In the genomic region with DNA sequence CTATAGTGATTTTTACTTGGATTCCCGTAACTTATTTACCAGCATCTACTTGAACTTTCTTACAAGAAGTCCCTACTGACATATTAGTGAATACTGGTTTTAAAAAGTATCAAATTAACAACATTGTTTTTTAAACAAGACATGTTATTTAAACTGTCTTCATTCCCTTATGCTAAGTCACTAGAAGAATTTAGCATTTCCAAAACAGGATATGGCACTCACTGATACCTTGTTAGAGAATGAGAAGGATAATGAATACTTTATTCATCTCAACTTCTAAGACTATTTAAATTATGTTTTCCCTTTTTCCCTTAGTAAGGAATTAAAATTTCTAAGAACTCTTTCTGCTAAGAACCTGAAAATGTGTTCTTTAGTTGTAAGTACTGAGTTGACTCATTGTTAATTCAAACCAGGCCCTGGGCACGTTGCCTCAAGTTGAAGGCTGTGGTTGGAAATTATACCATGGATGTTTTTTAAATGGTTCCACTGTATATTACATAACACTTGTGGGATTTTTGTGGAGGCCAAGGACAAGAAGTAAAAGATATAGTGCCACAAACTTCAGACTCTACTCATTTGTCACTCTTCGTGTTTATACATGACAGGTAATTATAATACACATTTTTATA, we compare ENCODE assay signal across 13 cellular contexts.
DNase-seq lines count a peak whose midpoint lies in the region; ATAC-seq and FAIRE-seq lines count a peak whose summit lies in the region.
"Had no signal": no experiment of that assay in that cellular context is flagged by ENCODE, and none has a peak within 500 bp of the region (broad histone marks: within the 10 kb centered on the region; RNA-seq: fewer than 3 reads in every experiment).

No MANE protein-coding gene starts in this region.

- H3K27me3 ChIP-seq in MG63, result no peaks in the 10 kb centered on the region

- H3K36me3 ChIP-seq in MG63, result no peaks in the 10 kb centered on the region

- no peaks in the 10 kb centered on the region for H3K36me3 Mint-ChIP-seq in natural killer cell treated with Interleukin-12 subunit alpha and Interleukin-12 subunit beta and Interleukin-15 and Interleukin-18, amount 100 ng/mL, for 72 hours
- H3K36me3 Mint-ChIP-seq: activated naive CD4-positive, alpha-beta T cell treated with anti-CD3 and anti-CD28 coated beads, Interleukin-2, amount 50 U/mL, for 72 hours; mesothelial cell of epicardium had no signal

- peak; percentile 80 for FAIRE-seq in endometrium (lab: Jason Lieb, UNC)
- FAIRE-seq: GM12891 had no signal

- no peak overlapping the region for H3K4me3 ChIP-seq in MG63
- H3K4me3 ChIP-seq: PC-9 had no signal

- no peak overlapping the region for H3K27ac Mint-ChIP-seq in natural killer cell treated with Interleukin-12 subunit alpha and Interleukin-12 subunit beta and Interleukin-15 and Interleukin-18, amount 100 ng/mL, for 72 hours
- H3K27ac Mint-ChIP-seq: activated naive CD4-positive, alpha-beta T cell treated with anti-CD3 and anti-CD28 coated beads, Interleukin-2, amount 50 U/mL, for 72 hours; mesothelial cell of epicardium; stimulated activated naive CD8-positive, alpha-beta T cell treated with anti-CD3 and anti-CD28 coated beads, Interleukin-15, amount 100 ng/mL, for 72 hours had no signal

- peaks cover 3% of the 10 kb centered on the region for H3K9me3 ChIP-seq in MG63

- no peaks in the 10 kb centered on the region for H3K4me1 Mint-ChIP-seq in natural killer cell treated with Interleukin-12 subunit alpha and Interleukin-12 subunit beta and Interleukin-15 and Interleukin-18, amount 100 ng/mL, for 72 hours (ENCODE audit: low read depth in 2 of 2)
- H3K4me1 Mint-ChIP-seq: mesothelial cell of epicardium; stimulated activated naive CD8-positive, alpha-beta T cell treated with anti-CD3 and anti-CD28 coated beads, Interleukin-15, amount 100 ng/mL, for 72 hours had no signal

- DNase-seq in COLO829 (ENCODE audit: low spot score), result peak; percentile 34
- DNase-seq in MG63, result peak; percentile 80
- peak; percentile 53 for DNase-seq in non-pigmented ciliary epithelial cell (ENCODE audit: low read depth)
- no peak for DNase-seq in GM19238 (ENCODE audit: insufficient read length, low spot score)
- DNase-seq in Kasumi-1 (lab: John Stamatoyannopoulos, UW), result no peak
- no peak for DNase-seq in NCI-H2081 (lab: John Stamatoyannopoulos, UW)
- no peak for DNase-seq in natural killer cell treated with Interleukin-12 subunit alpha and Interleukin-12 subunit beta and Interleukin-15 and Interleukin-18, amount 100 ng/mL, for 72 hours (ENCODE audit: low spot score)
- DNase-seq: PC-9; stimulated activated naive CD8-positive, alpha-beta T cell treated with anti-CD3 and anti-CD28 coated beads, Interleukin-15, amount 100 ng/mL, for 72 hours had no signal

- H3K27me3 Mint-ChIP-seq in natural killer cell treated with Interleukin-12 subunit alpha and Interleukin-12 subunit beta and Interleukin-15 and Interleukin-18, amount 100 ng/mL, for 72 hours, result no peaks in the 10 kb centered on the region
- H3K27me3 Mint-ChIP-seq: stimulated activated naive CD8-positive, alpha-beta T cell treated with anti-CD3 and anti-CD28 coated beads, Interleukin-15, amount 100 ng/mL, for 72 hours had no signal

- H3K9me3 Mint-ChIP-seq in natural killer cell treated with Interleukin-12 subunit alpha and Interleukin-12 subunit beta and Interleukin-15 and Interleukin-18, amount 100 ng/mL, for 72 hours, result peaks cover 10% of the 10 kb centered on the region
- H3K9me3 Mint-ChIP-seq: mesothelial cell of epicardium; stimulated activated naive CD8-positive, alpha-beta T cell treated with anti-CD3 and anti-CD28 coated beads, Interleukin-15, amount 100 ng/mL, for 72 hours had no signal

- no peak overlapping the region for H3K4me3 Mint-ChIP-seq in natural killer cell treated with Interleukin-12 subunit alpha and Interleukin-12 subunit beta and Interleukin-15 and Interleukin-18, amount 100 ng/mL, for 72 hours
- H3K4me3 Mint-ChIP-seq: mesothelial cell of epicardium; stimulated activated naive CD8-positive, alpha-beta T cell treated with anti-CD3 and anti-CD28 coated beads, Interleukin-15, amount 100 ng/mL, for 72 hours had no signal

- ATAC-seq in natural killer cell treated with Interleukin-12 subunit alpha and Interleukin-12 subunit beta and Interleukin-15 and Interleukin-18, amount 100 ng/mL, for 72 hours, result no peak
- ATAC-seq: activated naive CD4-positive, alpha-beta T cell treated with anti-CD3 and anti-CD28 coated beads, Interleukin-2, amount 50 U/mL, for 72 hours; stimulated activated naive CD8-positive, alpha-beta T cell treated with anti-CD3 and anti-CD28 coated beads, Interleukin-15, amount 100 ng/mL, for 72 hours had no signal

Comparison
In these comparisons a context has a peak if more than half of its experiments do, and no peak if none do; other contexts are left out.
1. DNase-seq: peak in COLO829 (single experiment), MG63 (single experiment) and non-pigmented ciliary epithelial cell (single experiment); none in GM19238 (single experiment), Kasumi-1 (0 of 2), NCI-H2081 (0 of 2) and natural killer cell treated with Interleukin-12 subunit alpha and Interleukin-12 subunit beta and Interleukin-15 and Interleukin-18, amount 100 ng/mL, for 72 hours (single experiment).